In genomic region chr17:74452841-74453661, GRCh38 we compare ENCODE assay signal across 1 cellular context.
TF ChIP-seq lines count a peak whose summit lies in the region.

No MANE protein-coding gene starts in this region.

TF ChIP-seq in K562, 482 proteins besides CTCF, POLR2A, EP300 and RAD21 (continued from another document):
- no peak for TF ChIP-seq ZNF518B (CRISPR knock-in tag; IDR thresholded peaks at IDR 0.05)
- TF ChIP-seq ZNF583 (CRISPR knock-in tag; IDR thresholded peaks at IDR 0.05), result no peak
- no peak for TF ChIP-seq JUN (IDR thresholded peaks at IDR 0.05; ENCODE audit: borderline replicate concordance, low read depth, low read length)
- 0 out of 2 replicates have a peak, but pooled peaks have one; percentile 57 for TF ChIP-seq JUN (CRISPR knock-in tag; IDR thresholded peaks at IDR 0.05; ENCODE audit: borderline replicate concordance)
- no peak for TF ChIP-seq THRAP3 (IDR thresholded peaks at IDR 0.05; ENCODE audit: borderline replicate concordance)
- no peak for TF ChIP-seq ETV5 (CRISPR knock-in tag; IDR thresholded peaks at IDR 0.05; ENCODE audit: low read depth)
- no peak for TF ChIP-seq RREB1 (CRISPR knock-in tag; IDR thresholded peaks at IDR 0.05)
- TF ChIP-seq MAX (CRISPR knock-in tag; IDR thresholded peaks at IDR 0.05), result 0 out of 2 replicates have a peak, but pooled peaks have one; percentile 13
- no peak for TF ChIP-seq MAZ (CRISPR knock-in tag; conservative IDR thresholded peaks at IDR 0.05 in 1 of 2, IDR thresholded peaks at IDR 0.05 in 1 of 2)
- no peak for TF ChIP-seq ADNP (tag; IDR thresholded peaks at IDR 0.05)
- no peak for TF ChIP-seq ATF6 (CRISPR knock-in tag; IDR thresholded peaks at IDR 0.05)
- TF ChIP-seq ZNF695 (CRISPR knock-in tag; IDR thresholded peaks at IDR 0.05), result no peak
- TF ChIP-seq U2AF1 (optimal IDR thresholded peaks at IDR 0.05; ENCODE audit: low read depth, low read length), result no peak
- TF ChIP-seq GTF3C2 (IDR thresholded peaks at IDR 0.05; ENCODE audit: borderline replicate concordance, extremely low read depth, insufficient read length), result no peak
- TF ChIP-seq STAT5B (CRISPR knock-in tag; IDR thresholded peaks at IDR 0.05), result no peak
- 0 out of 4 replicates have a peak, but pooled peaks of 1 of the 2 experiments have one; percentile 49 for TF ChIP-seq TEAD1 (CRISPR knock-in tag; IDR thresholded peaks at IDR 0.05)
- TF ChIP-seq ELF2 (CRISPR knock-in tag; IDR thresholded peaks at IDR 0.05), result no peak
- no peak for TF ChIP-seq ETS2 (tag; IDR thresholded peaks at IDR 0.05; ENCODE audit: borderline replicate concordance, poor library complexity, severe bottlenecking)
- TF ChIP-seq ZKSCAN3 (CRISPR knock-in tag; IDR thresholded peaks at IDR 0.05), result no peak
- TF ChIP-seq E2F1 (CRISPR knock-in tag; IDR thresholded peaks at IDR 0.05), result no peak
- TF ChIP-seq ZBTB7A (IDR thresholded peaks at IDR 0.05; ENCODE audit: borderline replicate concordance, control insufficient read depth, low read depth, low read length), result no peak
- TF ChIP-seq ZFP91 (CRISPR knock-in tag; IDR thresholded peaks at IDR 0.05), result no peak
- no peak for TF ChIP-seq ASH1L (IDR thresholded peaks at IDR 0.05; ENCODE audit: borderline replicate concordance, low read depth, partially characterized antibody)
- no peak for TF ChIP-seq NFIX (CRISPR knock-in tag; IDR thresholded peaks at IDR 0.05; ENCODE audit: low read depth)
- no peak for TF ChIP-seq SP1 (CRISPR knock-in tag; IDR thresholded peaks at IDR 0.05)
- no peak for TF ChIP-seq RBM17 (IDR thresholded peaks at IDR 0.05; ENCODE audit: borderline replicate concordance, low read depth, low read length)
- no peak for TF ChIP-seq MECOM (CRISPR knock-in tag; IDR thresholded peaks at IDR 0.05)
- TF ChIP-seq FOXP1 (CRISPR knock-in tag; IDR thresholded peaks at IDR 0.05), result 0 out of 2 replicates have a peak, but pooled peaks have one; percentile 22
- TF ChIP-seq CTBP1 (IDR thresholded peaks at IDR 0.05; ENCODE audit: borderline replicate concordance), result no peak
- TF ChIP-seq CHD2 (IDR thresholded peaks at IDR 0.05; ENCODE audit: low read depth, low read length), result no peak
- no peak for TF ChIP-seq CBX1 (IDR thresholded peaks at IDR 0.05; ENCODE audit: low read depth)
TF ChIP-seq in K562: peak in this region for 5.
